ENCODE assay signal across 13 cellular contexts in the genomic region with DNA sequence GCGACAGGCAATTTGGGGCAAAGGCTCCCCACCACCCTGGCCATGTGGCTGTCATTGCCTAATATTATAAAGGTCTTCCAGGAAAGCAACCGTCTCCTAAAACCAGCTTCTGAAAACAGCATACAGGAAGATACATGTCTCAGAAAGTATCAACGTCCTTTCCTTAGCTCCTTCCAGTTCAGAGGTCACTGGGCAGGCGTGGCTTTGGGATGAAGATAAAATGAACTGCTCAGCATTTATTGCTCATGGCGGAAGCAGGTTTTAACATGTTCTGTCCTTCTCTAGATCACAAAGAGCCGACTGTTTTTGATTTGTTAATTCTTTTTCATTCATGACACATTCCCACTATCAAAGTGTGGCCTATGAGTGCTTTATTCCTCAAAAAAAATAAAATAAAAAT. TPM values are rescaled to one million over a fixed set of nuclear protein-coding genes. Genes with fewer than 3 reads are reported as not detected.
A peak's percentile ranks its signal among the peaks of the same experiment; 100 is the strongest.
DNase-seq lines count a peak whose midpoint lies in the region; ATAC-seq and TF ChIP-seq lines count a peak whose summit lies in the region.
"Had no signal": no experiment of that assay in that cellular context is flagged by ENCODE, and none has a peak within 500 bp of the region (broad histone marks: within the 10 kb centered on the region; RNA-seq: fewer than 3 reads in every experiment).

No MANE protein-coding gene starts in this region.

- peaks cover 47% of the 10 kb centered on the region for H3K4me1 Mint-ChIP-seq in activated CD4-positive, alpha-beta memory T cell treated with anti-CD3 and anti-CD28 coated beads for 36 hours (ENCODE audit: low read depth)

- no peaks in the 10 kb centered on the region for H3K9me3 Mint-ChIP-seq in activated CD4-positive, alpha-beta memory T cell treated with anti-CD3 and anti-CD28 coated beads for 36 hours
- H3K9me3 Mint-ChIP-seq: activated B cell treated with CpG ODN at 0.5 μM for 24 hours; activated T-cell treated with anti-CD3 and anti-CD28 coated beads, Interleukin-2, amount 50 U/mL, for 4 hours; natural killer cell treated with Interleukin-12 subunit alpha and Interleukin-12 subunit beta and Interleukin-15 and Interleukin-18, amount 100 ng/mL, for 72 hours had no signal

- H3K36me3 ChIP-seq in mucosa of descending colon (ENCODE audit: low read depth), result no peaks in the 10 kb centered on the region

- peaks cover 4% of the 10 kb centered on the region for H3K36me3 Mint-ChIP-seq in activated CD4-positive, alpha-beta memory T cell treated with anti-CD3 and anti-CD28 coated beads for 36 hours
- H3K36me3 Mint-ChIP-seq: natural killer cell treated with Interleukin-12 subunit alpha and Interleukin-12 subunit beta and Interleukin-15 and Interleukin-18, amount 100 ng/mL, for 72 hours had no signal

- CTCF ChIA-PET in activated CD4-positive, alpha-beta memory T cell treated with anti-CD3 and anti-CD28 coated beads for 36 hours (lab: Charles Lee), result interaction anchor here (0.6 to 2.5 kb wide), 6 partner anchors 24 to 222 kb away, joined by 3 to 10 read pairs (median 5); partner anchors contain the start of gene USB1

- H3K4me3 Mint-ChIP-seq in activated CD4-positive, alpha-beta memory T cell treated with anti-CD3 and anti-CD28 coated beads for 36 hours, result no peak overlapping the region
- H3K4me3 Mint-ChIP-seq: activated B cell treated with CpG ODN at 0.5 μM for 24 hours; activated T-cell treated with anti-CD3 and anti-CD28 coated beads, Interleukin-2, amount 50 U/mL, for 4 hours; natural killer cell treated with Interleukin-12 subunit alpha and Interleukin-12 subunit beta and Interleukin-15 and Interleukin-18, amount 100 ng/mL, for 72 hours had no signal

- no peak overlapping the region for H3K27ac Mint-ChIP-seq in activated CD4-positive, alpha-beta memory T cell treated with anti-CD3 and anti-CD28 coated beads for 36 hours
- H3K27ac Mint-ChIP-seq: activated B cell treated with CpG ODN at 0.5 μM for 24 hours had no signal

- H3K9me3 ChIP-seq in mucosa of descending colon, result no peaks in the 10 kb centered on the region
- H3K9me3 ChIP-seq: ascending aorta had no signal

- TF ChIP-seq CTCF in epithelial cell of proximal tubule (conservative IDR thresholded peaks at IDR 0.05; ENCODE audit: low read depth, low read length), result no peak
- no peak for TF ChIP-seq CTCF in mucosa of descending colon (IDR thresholded peaks at IDR 0.05)

- ATAC-seq in left cardiac atrium, result peak; percentile 4 to 8
- ATAC-seq in Right ventricle myocardium superior (ENCODE audit: poor library complexity), result no peak
- ATAC-seq in mucosa of descending colon, result peak; percentile 78
- ATAC-seq in HG03159 (IDR thresholded peaks at IDR 0.05; ENCODE audit: unreplicated experiment), result no peak

- peak overlapping the region; percentile 30 for H3K4me3 ChIP-seq in epithelial cell of proximal tubule (ENCODE audit: low read depth, low read length)
- H3K4me3 ChIP-seq in mucosa of descending colon, result no peak overlapping the region
- H3K4me3 ChIP-seq: ascending aorta had no signal

- H3K27me3 Mint-ChIP-seq in activated CD4-positive, alpha-beta memory T cell treated with anti-CD3 and anti-CD28 coated beads for 36 hours, result no peaks in the 10 kb centered on the region
- H3K27me3 Mint-ChIP-seq: activated B cell treated with CpG ODN at 0.5 μM for 24 hours; natural killer cell treated with Interleukin-12 subunit alpha and Interleukin-12 subunit beta and Interleukin-15 and Interleukin-18, amount 100 ng/mL, for 72 hours had no signal

- no peak for DNase-seq in left cardiac atrium
- DNase-seq in Right ventricle myocardium superior, result no peak
- DNase-seq in epithelial cell of proximal tubule (ENCODE audit: low read depth), result no peak
- peak in 2 of 3 donors; percentile 68 to 71 for DNase-seq in mucosa of descending colon
- DNase-seq in A172 (ENCODE audit: low spot score), result no peak
- no peak for DNase-seq in activated CD4-positive, alpha-beta memory T cell treated with anti-CD3 and anti-CD28 coated beads for 36 hours
- DNase-seq in NCI-H2196 treated with DMSO at 0.1 percent for 48 hours (lab: John Stamatoyannopoulos, UW; ENCODE audit: unreplicated experiment), result no peak
- DNase-seq: activated B cell treated with CpG ODN at 0.5 μM for 24 hours; activated T-cell treated with anti-CD3 and anti-CD28 coated beads, Interleukin-2, amount 50 U/mL, for 4 hours; GOT3 had no signal

- POLR2A ChIA-PET in activated CD4-positive, alpha-beta memory T cell treated with anti-CD3 and anti-CD28 coated beads for 36 hours (lab: Charles Lee), result interaction anchor here (1.0 kb wide), 1 partner anchor 8 kb away, joined by 3 read pairs; the partner anchor contains the start of gene CFAP20

- intact Hi-C loops in left cardiac atrium (cut with DNase I) (loop anchor here (2.0 kb wide), 1 partner anchor 100 kb away; no protein-coding TSS in a partner anchor), Right ventricle myocardium superior (cut with DNase I) (loop anchor here (10.0 kb wide), 1 partner anchor 216 kb away; no protein-coding TSS in a partner anchor), mucosa of descending colon (cut with DNase I, micrococcal nuclease) (loop anchor here in 1 of 2 donors (5.0 kb wide), 1 partner anchor 99 kb away; no protein-coding TSS in a partner anchor)
- intact Hi-C loops in activated CD4-positive, alpha-beta memory T cell treated with anti-CD3 and anti-CD28 coated beads for 36 hours (cut with micrococcal nuclease), result no loop called here

- peaks cover 37% of the 10 kb centered on the region for H3K4me1 ChIP-seq in mucosa of descending colon (ENCODE audit: low read depth)

RNA-seq across cellular contexts. Expression of gene CFAP20, which starts 8.0 kb away (rescaled TPM):
- 10 to 100 TPM; 31.6 to 32.0 TPM for total RNA-seq in left cardiac atrium
- total RNA-seq in Right ventricle myocardium superior, result 34.2 TPM
- 38.6 and 63.2 TPM in 2 replicates for total RNA-seq in epithelial cell of proximal tubule
- 10 to 100 TPM; 18.8 to 24.0 (median 23.3) TPM for total RNA-seq in mucosa of descending colon
- 126 and 129 TPM in 2 replicates for total RNA-seq in A172 (2014; rRNA removed; shearing (Covaris generic))
- total RNA-seq in activated CD4-positive, alpha-beta memory T cell treated with anti-CD3 and anti-CD28 coated beads for 36 hours, result 10 to 100 TPM; 37.2 to 38.6 TPM

Comparison
In these comparisons a context has a peak if more than half of its experiments do, and no peak if none do; other contexts are left out.
1. ATAC-seq: peak in left cardiac atrium (2 of 2) and mucosa of descending colon (single experiment); none in Right ventricle myocardium superior (single experiment) and HG03159 (single experiment).
2. DNase-seq: peak in mucosa of descending colon (2 of 3); none in left cardiac atrium (single experiment), Right ventricle myocardium superior (single experiment), epithelial cell of proximal tubule (single experiment), A172 (single experiment), activated CD4-positive, alpha-beta memory T cell treated with anti-CD3 and anti-CD28 coated beads for 36 hours (single experiment) and NCI-H2196 treated with DMSO at 0.1 percent for 48 hours (single experiment).